Comparison of ENCODE assay signal across 14 cellular contexts in the genomic region with DNA sequence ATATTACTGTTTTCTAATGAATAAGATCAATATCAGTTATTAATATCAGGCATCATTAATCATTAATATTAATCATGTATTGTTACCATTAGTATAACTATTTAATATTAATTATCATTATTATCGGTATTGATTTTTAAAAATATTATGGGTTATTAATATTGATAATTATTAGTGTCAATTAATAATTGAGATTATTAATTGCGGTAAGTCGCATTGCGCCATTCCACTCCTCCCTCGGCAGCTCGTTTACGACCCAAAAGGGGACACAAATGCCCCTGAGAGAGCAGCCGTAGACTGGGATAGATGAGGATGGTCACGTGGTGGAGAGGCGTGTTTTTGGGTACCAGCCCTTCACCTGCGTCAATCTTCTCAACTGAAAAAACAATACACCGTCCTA. TPM values are rescaled to one million over a fixed set of nuclear protein-coding genes. Genes with fewer than 3 reads are reported as not detected.
"Had no signal": no experiment of that assay in that cellular context is flagged by ENCODE, and none has a peak within 500 bp of the region (broad histone marks: within the 10 kb centered on the region; RNA-seq: fewer than 3 reads in every experiment).

No MANE protein-coding gene starts in this region.

RNA-seq across cellular contexts. Expression of a gene that starts 7.6 kb away (rescaled TPM):
- total RNA-seq: activated B cell treated with CpG ODN at 0.5 μM for 24 hours; activated CD4-positive, alpha-beta memory T cell treated with anti-CD3 and anti-CD28 coated beads for 36 hours; activated CD4-positive, alpha-beta memory T cell treated with anti-CD3 and anti-CD28 coated beads, Interleukin-2, amount 10 ng/mL, durations not matched to agents 7 days and 5 days; activated CD4-positive, alpha-beta T cell treated with anti-CD3 and anti-CD28 coated beads for 36 hours; activated CD4-positive, alpha-beta T cell treated with anti-CD3 and anti-CD28 coated beads, Interleukin-2, amount 10 ng/mL, durations not matched to agents 24 days and 14 days; activated CD4-positive, alpha-beta T cell treated with anti-CD3 and anti-CD28 coated beads, Interleukin-2, amount 10 ng/mL, durations not matched to agents 7 days and 5 days; activated CD8-positive, alpha-beta memory T cell treated with anti-CD3 and anti-CD28 coated beads for 36 hours; activated CD8-positive, alpha-beta memory T cell treated with anti-CD3 and anti-CD28 coated beads, Interleukin-2, amount 10 ng/mL, durations not matched to agents 7 days and 5 days; activated CD8-positive, alpha-beta T cell treated with anti-CD3 and anti-CD28 coated beads for 36 hours; activated CD8-positive, alpha-beta T cell treated with anti-CD3 and anti-CD28 coated beads, Interleukin-2, amount 10 ng/mL, durations not matched to agents 7 days and 5 days; T-cell; T-helper 1 cell treated with Interleukin-12 subunit alpha and Interleukin-12 subunit beta and Interleukin-4 antibody, amounts not matched to agents 30 ng/mL and 1 ng/mL, for 36 hours; T-helper 17 cell; T-helper 2 cell treated with Interferon-gamma antibody and Interleukin-4, amounts not matched to agents 100 ng/mL and 5 ng/mL, for 36 hours had no signal

RNA-seq across cellular contexts. Expression of a gene that starts 52.8 kb away (rescaled TPM):
- total RNA-seq: activated B cell treated with CpG ODN at 0.5 μM for 24 hours; activated CD4-positive, alpha-beta memory T cell treated with anti-CD3 and anti-CD28 coated beads for 36 hours; activated CD4-positive, alpha-beta memory T cell treated with anti-CD3 and anti-CD28 coated beads, Interleukin-2, amount 10 ng/mL, durations not matched to agents 7 days and 5 days; activated CD4-positive, alpha-beta T cell treated with anti-CD3 and anti-CD28 coated beads for 36 hours; activated CD4-positive, alpha-beta T cell treated with anti-CD3 and anti-CD28 coated beads, Interleukin-2, amount 10 ng/mL, durations not matched to agents 24 days and 14 days; activated CD4-positive, alpha-beta T cell treated with anti-CD3 and anti-CD28 coated beads, Interleukin-2, amount 10 ng/mL, durations not matched to agents 7 days and 5 days; activated CD8-positive, alpha-beta memory T cell treated with anti-CD3 and anti-CD28 coated beads for 36 hours; activated CD8-positive, alpha-beta memory T cell treated with anti-CD3 and anti-CD28 coated beads, Interleukin-2, amount 10 ng/mL, durations not matched to agents 7 days and 5 days; activated CD8-positive, alpha-beta T cell treated with anti-CD3 and anti-CD28 coated beads for 36 hours; activated CD8-positive, alpha-beta T cell treated with anti-CD3 and anti-CD28 coated beads, Interleukin-2, amount 10 ng/mL, durations not matched to agents 7 days and 5 days; T-cell; T-helper 1 cell treated with Interleukin-12 subunit alpha and Interleukin-12 subunit beta and Interleukin-4 antibody, amounts not matched to agents 30 ng/mL and 1 ng/mL, for 36 hours; T-helper 17 cell; T-helper 2 cell treated with Interferon-gamma antibody and Interleukin-4, amounts not matched to agents 100 ng/mL and 5 ng/mL, for 36 hours had no signal
